In the genomic region with DNA sequence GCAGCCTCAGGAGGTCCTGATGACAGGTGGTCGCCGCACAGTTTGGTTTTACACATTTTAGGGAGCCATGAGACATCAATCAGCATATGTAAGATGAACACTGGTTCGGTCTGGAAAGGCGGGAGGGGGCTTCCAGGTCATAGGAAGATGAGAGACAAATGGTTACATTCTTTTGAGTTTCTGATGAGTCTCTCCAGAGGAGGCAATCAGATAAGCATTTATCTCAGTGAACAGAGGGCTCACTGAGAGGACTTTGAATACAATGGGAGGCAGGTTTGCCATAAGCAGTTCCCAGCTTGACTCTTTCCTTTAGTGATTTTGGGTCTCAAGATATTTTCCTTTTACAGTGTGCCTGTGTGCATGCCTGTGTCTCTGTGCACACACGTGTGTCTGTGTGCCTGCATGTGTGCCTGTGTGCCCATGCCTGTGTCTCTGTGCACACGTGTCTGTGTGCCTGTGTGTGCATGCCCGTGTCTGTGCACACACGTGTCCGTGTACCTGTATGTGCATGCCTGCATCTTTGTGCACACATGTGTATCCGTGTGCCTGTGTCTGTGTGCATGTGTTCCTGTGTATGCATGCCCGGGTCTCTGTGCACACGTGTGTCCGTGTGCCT, we compare ENCODE assay signal across 19 cellular contexts. TPM values are rescaled to one million over a fixed set of nuclear protein-coding genes. Genes with fewer than 3 reads are reported as not detected.
DNase-seq lines count a peak whose midpoint lies in the region; ATAC-seq, FAIRE-seq and TF ChIP-seq lines count a peak whose summit lies in the region.
"Had no signal": no experiment of that assay in that cellular context is flagged by ENCODE, and none has a peak within 500 bp of the region (broad histone marks: within the 10 kb centered on the region; RNA-seq: fewer than 3 reads in every experiment).

No MANE protein-coding gene starts in this region.

- H3K27ac ChIP-seq in left ventricle myocardium inferior (replicated peaks) = no peak overlapping the region
- H3K27ac ChIP-seq: ascending aorta, coronary artery had no signal

- H3K27me3 ChIP-seq in left ventricle myocardium inferior (ENCODE audit: low read depth) = no peaks in the 10 kb centered on the region
- H3K27me3 ChIP-seq: ascending aorta had no signal

- TF ChIP-seq CTCF in left ventricle myocardium inferior (IDR thresholded peaks at IDR 0.05; ENCODE audit: borderline replicate concordance) (no peak), endothelial cell (IDR thresholded peaks at IDR 0.05; ENCODE audit: unreplicated experiment) (no peak)

- ATAC-seq in Right ventricle myocardium inferior = peak; percentile 17
- ATAC-seq in stimulated activated effector memory CD8-positive, alpha-beta T cell treated with anti-CD3 and anti-CD28 coated beads, Interleukin-12 subunit alpha, Interleukin-12 subunit beta, amount 100 ng/mL, for 72 hours = no peak

- H3K9me3 Mint-ChIP-seq in endothelial cell (ENCODE audit: unreplicated experiment) = no peaks in the 10 kb centered on the region
- H3K9me3 Mint-ChIP-seq in stimulated activated effector memory CD8-positive, alpha-beta T cell treated with anti-CD3 and anti-CD28 coated beads, Interleukin-12 subunit alpha, Interleukin-12 subunit beta, amount 100 ng/mL, for 72 hours = no peaks in the 10 kb centered on the region

- intact Hi-C loops in Right ventricle myocardium inferior (cut with DNase I) (no loop called here), left ventricle myocardium inferior (cut with micrococcal nuclease) (no loop called here)

- H3K36me3 Mint-ChIP-seq in endothelial cell (ENCODE audit: low read depth, unreplicated experiment) = no peaks in the 10 kb centered on the region
- peaks cover 19% of the 10 kb centered on the region for H3K36me3 Mint-ChIP-seq in stimulated activated effector memory CD8-positive, alpha-beta T cell treated with anti-CD3 and anti-CD28 coated beads, Interleukin-12 subunit alpha, Interleukin-12 subunit beta, amount 100 ng/mL, for 72 hours

- peaks cover 11% of the 10 kb centered on the region for H3K27me3 Mint-ChIP-seq in endothelial cell (ENCODE audit: unreplicated experiment)

- H3K4me1 Mint-ChIP-seq in endothelial cell (ENCODE audit: unreplicated experiment) = peaks cover 17% of the 10 kb centered on the region
- H3K4me1 Mint-ChIP-seq in stimulated activated effector memory CD8-positive, alpha-beta T cell treated with anti-CD3 and anti-CD28 coated beads, Interleukin-12 subunit alpha, Interleukin-12 subunit beta, amount 100 ng/mL, for 72 hours = peaks cover 9% of the 10 kb centered on the region

- FAIRE-seq in H54 (lab: Jason Lieb, UNC) = no peak

- H3K4me3 Mint-ChIP-seq in endothelial cell (ENCODE audit: unreplicated experiment) = no peak overlapping the region
- peak overlapping the region; percentile 68 for H3K4me3 Mint-ChIP-seq in stimulated activated effector memory CD8-positive, alpha-beta T cell treated with anti-CD3 and anti-CD28 coated beads, Interleukin-12 subunit alpha, Interleukin-12 subunit beta, amount 100 ng/mL, for 72 hours

- H3K9me3 ChIP-seq in left ventricle myocardium inferior (replicated peaks) = no peaks in the 10 kb centered on the region
- H3K9me3 ChIP-seq: ascending aorta had no signal

- no peak for TF ChIP-seq POLR2A in H54 (IDR thresholded peaks at IDR 0.05; ENCODE audit: low read depth, low read length)

- no peaks in the 10 kb centered on the region for H3K36me3 ChIP-seq in left ventricle myocardium inferior
- H3K36me3 ChIP-seq: ascending aorta had no signal

- H3K27ac Mint-ChIP-seq in endothelial cell (ENCODE audit: unreplicated experiment) = peak overlapping the region; percentile 48
- no peak overlapping the region for H3K27ac Mint-ChIP-seq in stimulated activated effector memory CD8-positive, alpha-beta T cell treated with anti-CD3 and anti-CD28 coated beads, Interleukin-12 subunit alpha, Interleukin-12 subunit beta, amount 100 ng/mL, for 72 hours

- H3K4me1 ChIP-seq in left ventricle myocardium inferior = peaks cover 13% of the 10 kb centered on the region

- H3K4me3 ChIP-seq in left ventricle myocardium inferior = no peak overlapping the region
- H3K4me3 ChIP-seq: coronary artery had no signal

- DNase-seq in Right ventricle myocardium inferior (ENCODE audit: missing footprints) = peak; percentile 45
- no peak for DNase-seq in left ventricle myocardium inferior
- DNase-seq in OCI-M1 (lab: John Stamatoyannopoulos, UW) = peak; percentile 45
- DNase-seq in endothelial cell (ENCODE audit: low spot score) = no peak
- DNase-seq in stimulated activated effector memory CD8-positive, alpha-beta T cell treated with anti-CD3 and anti-CD28 coated beads, Interleukin-12 subunit alpha, Interleukin-12 subunit beta, amount 100 ng/mL, for 72 hours (ENCODE audit: low spot score in 2 of 2) = no peak
- no peak for DNase-seq in H54 (ENCODE audit: insufficient read length, low spot score)
- no peak for DNase-seq in dedifferentiated amniotic fluid mesenchymal stem cell (ENCODE audit: extremely low spot score)
- DNase-seq in effector CD8-positive, alpha-beta T cell (lab: John Stamatoyannopoulos, UW) = no peak
- DNase-seq: activated CD4-positive, alpha-beta T cell treated with anti-CD3 and anti-CD28 coated beads, Interleukin-2, amount 50 U/mL, for 48 hours; NCI-H1436 treated with DMSO at 0.1 percent for 48 hours; NCI-H446 treated with DMSO at 0.1 percent for 48 hours; retina; SIG-M5; T1000 had no signal

RNA-seq across cellular contexts. Expression of a gene that starts 35.5 kb away (rescaled TPM):
- 9.8 TPM for total RNA-seq in Right ventricle myocardium inferior
- total RNA-seq in left ventricle myocardium inferior = 7.7 TPM
- total RNA-seq in endothelial cell (ENCODE audit: unreplicated experiment) = 321 TPM

RNA-seq across cellular contexts. Expression of a gene that starts 56.5 kb away (rescaled TPM):
- total RNA-seq in Right ventricle myocardium inferior (0.11 TPM), left ventricle myocardium inferior (0.85 TPM), endothelial cell (ENCODE audit: unreplicated experiment) (0.54 TPM)
- total RNA-seq: ascending aorta, H4, lung microvascular endothelial cell, subcutaneous adipose tissue had no signal

Comparison
In these comparisons a context has a peak if more than half of its experiments do, and no peak if none do; other contexts are left out.
1. DNase-seq: peak in Right ventricle myocardium inferior (single experiment) and OCI-M1 (single experiment); none in left ventricle myocardium inferior (single experiment), endothelial cell (single experiment), stimulated activated effector memory CD8-positive, alpha-beta T cell treated with anti-CD3 and anti-CD28 coated beads, Interleukin-12 subunit alpha, Interleukin-12 subunit beta, amount 100 ng/mL, for 72 hours (0 of 2), H54 (single experiment), dedifferentiated amniotic fluid mesenchymal stem cell (single experiment) and effector CD8-positive, alpha-beta T cell (single experiment).
2. RNA of a gene that starts 35.5 kb away (total RNA-seq): 321 TPM in endothelial cell (single experiment); 9.8 TPM in Right ventricle myocardium inferior (single experiment) and 7.7 TPM in left ventricle myocardium inferior (single experiment); every median in the first group is over 10 times any median in the second.